Comparison of ENCODE assay signal across 18 cellular contexts in the genomic region with DNA sequence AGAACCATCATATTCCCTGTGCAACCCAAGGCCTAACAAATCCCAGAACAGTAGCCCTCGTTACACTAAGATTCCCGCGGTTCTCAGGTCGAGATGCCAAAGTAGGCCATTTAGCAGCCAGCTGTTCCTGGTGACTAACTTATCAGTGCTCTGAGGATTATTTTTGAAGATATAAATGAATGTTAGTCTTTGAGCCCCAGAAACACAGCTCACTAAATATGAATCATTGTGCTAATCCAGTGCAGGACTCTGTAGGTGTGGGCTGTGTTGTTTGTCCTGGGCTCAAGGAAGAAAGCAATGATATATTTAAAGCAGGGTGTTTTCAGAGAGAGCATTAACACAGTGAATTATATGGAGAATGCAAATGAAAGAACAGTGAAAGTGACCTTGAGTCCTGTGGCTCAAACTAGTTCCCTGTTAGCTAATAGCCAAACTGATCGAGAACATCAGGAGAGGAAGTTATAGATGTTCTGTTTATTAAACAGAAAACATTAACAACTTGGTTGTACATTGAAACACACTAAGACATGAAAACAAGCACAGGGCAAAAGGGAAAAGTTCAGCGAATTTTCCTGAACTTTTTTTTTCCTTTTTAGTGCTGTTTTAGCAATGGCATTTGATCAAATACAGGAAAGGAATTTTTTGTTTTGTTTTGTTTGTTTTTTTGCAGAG.
"Had no signal": no experiment of that assay in that cellular context is flagged by ENCODE, and none has a peak within 500 bp of the region (broad histone marks: within the 10 kb centered on the region; RNA-seq: fewer than 3 reads in every experiment).

No MANE protein-coding gene starts in this region.

- H3K4me1 ChIP-seq: left lung, sigmoid colon, tibial nerve, uterus had no signal

- H3K36me3 ChIP-seq: left lung, ovary, sigmoid colon, tibial nerve, uterus had no signal

- DNase-seq: activated B cell treated with CpG ODN at 0.5 μM for 24 hours; activated CD4-positive, alpha-beta memory T cell treated with anti-CD3 and anti-CD28 coated beads for 36 hours; activated CD4-positive, alpha-beta T cell treated with anti-CD3 and anti-CD28 coated beads for 4 hours; activated T-cell treated with anti-CD3 and anti-CD28 coated beads for 4 hours; caudate nucleus; left lung; mammary epithelial cell; naive thymus-derived CD8-positive, alpha-beta T cell; ovary; sigmoid colon; SK-N-SH; stimulated activated CD4-positive, alpha-beta T cell treated with anti-CD3 and anti-CD28 coated beads, Interleukin-1b, Interleukin-23, amount 100 ng/mL, for 48 hours; stimulated activated CD8-positive, alpha-beta memory T cell treated with anti-CD3 and anti-CD28 coated beads, Interleukin-4, amount 100 ng/mL, for 48 hours; stimulated activated naive CD4-positive, alpha-beta T cell treated with Interleukin-2 at 50 U/mL for 16 hours; substantia nigra; T-cell; uterus had no signal

- H3K4me2 ChIP-seq: SK-N-SH had no signal

- H3K27ac ChIP-seq: left lung, ovary, sigmoid colon, tibial nerve, uterus had no signal

- H3K4me3 ChIP-seq: left lung, ovary, sigmoid colon, tibial nerve, uterus had no signal

- ATAC-seq: left lung; naive thymus-derived CD8-positive, alpha-beta T cell; T-cell had no signal

- H3K9ac ChIP-seq: SK-N-SH had no signal

- H3K27me3 ChIP-seq: left lung, ovary, sigmoid colon, tibial nerve, uterus had no signal

- H3K9me3 ChIP-seq: left lung, ovary, sigmoid colon, SK-N-SH, tibial nerve, uterus had no signal
